14 cellular contexts compared by ENCODE assay signal in the genomic region with DNA sequence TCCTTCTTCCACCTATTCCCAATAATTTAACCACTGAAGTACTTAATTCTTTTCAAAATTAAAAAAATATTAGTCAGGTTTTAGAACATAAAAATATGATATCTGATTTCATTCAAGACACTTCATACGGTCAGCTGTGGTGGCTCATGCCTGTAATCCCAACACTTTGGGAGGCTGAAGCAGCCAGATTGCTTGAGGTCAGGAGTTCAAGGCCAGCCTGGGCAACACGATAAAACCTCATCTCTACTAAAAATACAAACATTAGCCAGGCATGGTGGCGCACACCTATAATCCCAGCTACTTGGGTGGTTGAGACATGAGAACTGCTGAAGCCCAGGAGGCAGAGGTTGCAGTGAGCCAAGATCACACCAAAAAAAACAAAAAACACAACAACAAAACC. TPM values are rescaled to one million over a fixed set of nuclear protein-coding genes. Genes with fewer than 3 reads are reported as not detected.
DNase-seq lines count a peak whose midpoint lies in the region; TF ChIP-seq lines count a peak whose summit lies in the region.
"Had no signal": no experiment of that assay in that cellular context is flagged by ENCODE, and none has a peak within 500 bp of the region (broad histone marks: within the 10 kb centered on the region; RNA-seq: fewer than 3 reads in every experiment).

No MANE protein-coding gene starts in this region.

- no peak for TF ChIP-seq CTCF in CD14-positive monocyte (IDR thresholded peaks at IDR 0.05)
- TF ChIP-seq CTCF in HFFc6 (IDR thresholded peaks at IDR 0.05): no peak
- TF ChIP-seq CTCF in dorsolateral prefrontal cortex (IDR thresholded peaks at IDR 0.05 in 54 of 56, conservative IDR thresholded peaks at IDR 0.05 in 2 of 56; ENCODE audit: low read depth in 1 of 56, partially characterized antibody in 56 of 56): no peak
- no peak for TF ChIP-seq CTCF in progenitor cell of endocrine pancreas (IDR thresholded peaks at IDR 0.05; ENCODE audit: unreplicated experiment)

- peaks cover 8% of the 10 kb centered on the region for H3K4me1 Mint-ChIP-seq in CD14-positive monocyte
- H3K4me1 Mint-ChIP-seq in HFFc6 (ENCODE audit: low read depth): peaks cover 17% of the 10 kb centered on the region
- no peaks in the 10 kb centered on the region for H3K4me1 Mint-ChIP-seq in progenitor cell of endocrine pancreas (ENCODE audit: low read depth)

- DNase-seq in CD14-positive monocyte (ENCODE audit: low spot score) (no peak), HFFc6 (no peak), dorsolateral prefrontal cortex (no peak), progenitor cell of endocrine pancreas (ENCODE audit: low spot score, unreplicated experiment) (no peak), DMS153 (lab: John Stamatoyannopoulos, UW) (no peak), cerebellar nuclear complex (lab: John Stamatoyannopoulos, UW) (no peak), globus pallidus (ENCODE audit: low spot score) (no peak)
- DNase-seq: DMS79, NCI-H1417 treated with DMSO at 0.1 percent for 48 hours, NCI-H2029 treated with DMSO at 0.1 percent for 48 hours, NCI-H510A, SHP77 had no signal

- peaks cover 0 to 3% (median 0%) of the 10 kb centered on the region in 7 donors for H3K9me3 Mint-ChIP-seq in CD14-positive monocyte
- H3K9me3 Mint-ChIP-seq in HFFc6: no peaks in the 10 kb centered on the region
- H3K9me3 Mint-ChIP-seq in progenitor cell of endocrine pancreas (ENCODE audit: low read depth): peaks cover 3% of the 10 kb centered on the region

- intact Hi-C loops in CD14-positive monocyte (cut with micrococcal nuclease): no loop called here
- intact Hi-C loops in dorsolateral prefrontal cortex (cut with DNase I): no loop called here

- H3K27me3 ChIP-seq in dorsolateral prefrontal cortex: no peaks in the 10 kb centered on the region

- H3K36me3 Mint-ChIP-seq in CD14-positive monocyte (peaks cover 62 to 76% of the 10 kb centered on the region in 2 donors), HFFc6 (ENCODE audit: low read depth) (peaks cover 50% of the 10 kb centered on the region), progenitor cell of endocrine pancreas (ENCODE audit: insufficient read depth) (peaks cover 36% of the 10 kb centered on the region)

- peak overlapping the region in 4 of 7 donors; percentile 8 to 69 (median 34) for H3K27ac Mint-ChIP-seq in CD14-positive monocyte
- peak overlapping the region; percentile 24; the same call in 1 of the 2 replicates for H3K27ac Mint-ChIP-seq in HFFc6
- H3K27ac Mint-ChIP-seq in progenitor cell of endocrine pancreas: peak overlapping the region; percentile 33

- H3K27me3 Mint-ChIP-seq in CD14-positive monocyte (ENCODE audit: low read depth in 3 of 3): no peaks in the 10 kb centered on the region
- H3K27me3 Mint-ChIP-seq in HFFc6 (ENCODE audit: insufficient read depth): peaks cover 1% of the 10 kb centered on the region
- no peaks in the 10 kb centered on the region for H3K27me3 Mint-ChIP-seq in progenitor cell of endocrine pancreas

- no peak overlapping the region for H3K4me3 ChIP-seq in dorsolateral prefrontal cortex
- H3K4me3 ChIP-seq: GM12878, HAP-1 had no signal

- H3K4me3 Mint-ChIP-seq in CD14-positive monocyte: no peak overlapping the region
- no peak overlapping the region for H3K4me3 Mint-ChIP-seq in HFFc6
- no peak overlapping the region for H3K4me3 Mint-ChIP-seq in progenitor cell of endocrine pancreas (ENCODE audit: low read depth)

- H3K27ac ChIP-seq in dorsolateral prefrontal cortex: peak overlapping the region in 50 of 59 donors; percentile 0 to 86 (median 74)

RNA-seq across cellular contexts. Expression of a gene that starts 56.7 kb away (rescaled TPM):
- polyA plus RNA-seq in CD14-positive monocyte: 10 to 100 TPM; 10.4 to 17.3 TPM
- 1 to 10 TPM; 5.3 to 7.6 (median 5.8) TPM for total RNA-seq in HFFc6 (2021; fragmentation: NEBNext Ultra II Directional; extraction: Animal tissue kit (Norgen Biotek cat#: 25700))
- 10 to 100 TPM in 112 of 120 experiments, 1 to 10 TPM in 8; 8.2 to 41.7 (median 16.9) TPM for total RNA-seq in dorsolateral prefrontal cortex
- total RNA-seq in progenitor cell of endocrine pancreas: 292 and 320 TPM in 2 replicates

RNA-seq across cellular contexts. Expression of a gene that starts 59.6 kb away (rescaled TPM):
- polyA plus RNA-seq in CD14-positive monocyte: 10 to 100 TPM; 50.1 to 55.8 TPM
- 10 to 100 TPM; 21.3 to 27.9 (median 27.2) TPM for total RNA-seq in HFFc6 (2021; fragmentation: NEBNext Ultra II Directional; extraction: Animal tissue kit (Norgen Biotek cat#: 25700))
- total RNA-seq in dorsolateral prefrontal cortex (10 to 100 TPM; 30.9 to 54.9 (median 40.5) TPM), progenitor cell of endocrine pancreas (62.3 and 64.3 TPM in 2 replicates)
